In genomic region chr9:95505676-95506437, GRCh38 we compare ENCODE assay signal across 8 cellular contexts. TPM values are rescaled to one million over a fixed set of nuclear protein-coding genes. Genes with fewer than 3 reads are reported as not detected.
A peak's percentile ranks its signal among the peaks of the same experiment; 100 is the strongest.
DNase-seq lines count a peak whose midpoint lies in the region; ATAC-seq and TF ChIP-seq lines count a peak whose summit lies in the region.

No MANE protein-coding gene starts in this region.

- H3K9me3 ChIP-seq in CD8-positive, alpha-beta T cell (ENCODE audit: low read length) = no peaks in the 10 kb centered on the region
- no peaks in the 10 kb centered on the region for H3K9me3 ChIP-seq in naive thymus-derived CD4-positive, alpha-beta T cell (ENCODE audit: control insufficient read depth in 2 of 3, low read length in 3 of 3)
- H3K9me3 ChIP-seq in uterus = no peaks in the 10 kb centered on the region

- H3K36me3 Mint-ChIP-seq in CD8-positive, alpha-beta T cell = peaks cover 9% of the 10 kb centered on the region
- peaks cover 0 to 4% (median 0%) of the 10 kb centered on the region in 5 donors for H3K36me3 Mint-ChIP-seq in naive thymus-derived CD4-positive, alpha-beta T cell

- TF ChIP-seq CTCF in CD8-positive, alpha-beta T cell (IDR thresholded peaks at IDR 0.05) = no peak
- TF ChIP-seq CTCF in uterus (IDR thresholded peaks at IDR 0.05) = peak in 2 of 4 experiments; percentile 10 to 11

- peak overlapping the region; percentile 99 for H3K4me3 ChIP-seq in CD8-positive, alpha-beta T cell (ENCODE audit: low read depth, low read length)
- peak overlapping the region; percentile 95 for H3K4me3 ChIP-seq in naive thymus-derived CD4-positive, alpha-beta T cell (ENCODE audit: low read length)
- peak overlapping the region; percentile 88 to 89 for H3K4me3 ChIP-seq in uterus

- no peaks in the 10 kb centered on the region for H3K27me3 ChIP-seq in CD8-positive, alpha-beta T cell (ENCODE audit: insufficient read depth, low read length)
- H3K27me3 ChIP-seq in naive thymus-derived CD4-positive, alpha-beta T cell (ENCODE audit: control insufficient read depth in 2 of 2, insufficient read depth in 2 of 2, low read length in 2 of 2) = no peaks in the 10 kb centered on the region
- H3K27me3 ChIP-seq in uterus = no peaks in the 10 kb centered on the region

- no peaks in the 10 kb centered on the region for H3K9me3 Mint-ChIP-seq in CD8-positive, alpha-beta T cell
- peaks cover 0 to 8% (median 0%) of the 10 kb centered on the region in 11 donors for H3K9me3 Mint-ChIP-seq in naive thymus-derived CD4-positive, alpha-beta T cell

- peak in 5 of 7 experiments; percentile 15 to 65 (median 37) for DNase-seq in CD8-positive, alpha-beta T cell
- DNase-seq in NCI-H128 (lab: John Stamatoyannopoulos, UW; ENCODE audit: unreplicated experiment) (peak; percentile 40), activated T-cell treated with anti-CD3 and anti-CD28 coated beads for 48 hours (ENCODE audit: low read depth) (peak; percentile 41), fibroblast of gingiva (ENCODE audit: low read depth) (peak; percentile 33), uterus (peak; percentile 67 to 71)
- DNase-seq in naive thymus-derived CD4-positive, alpha-beta T cell = peak in 2 of 9 donors; percentile 12 to 38

- POLR2A ChIA-PET in CD8-positive, alpha-beta T cell (lab: Charles Lee) = interaction anchor here (1.4 to 2.2 kb wide), 5 partner anchors 8 to 370 kb away, joined by 4 to 16 read pairs (median 8); partner anchors contain the start of gene ERCC6L2
- POLR2A ChIA-PET in naive thymus-derived CD4-positive, alpha-beta T cell (lab: Charles Lee) = interaction anchor here (0.6 to 2.9 kb wide), 6 partner anchors 8 to 370 kb away, joined by 3 to 13 read pairs (median 6); partner anchors contain the start of gene ERCC6L2

- peak overlapping the region; percentile 90 for H3K27ac Mint-ChIP-seq in CD8-positive, alpha-beta T cell
- H3K27ac Mint-ChIP-seq in naive thymus-derived CD4-positive, alpha-beta T cell = peak overlapping the region; percentile 53 to 92 (median 78)

- ATAC-seq in CD8-positive, alpha-beta T cell = no peak
- ATAC-seq in GM19455 (IDR thresholded peaks at IDR 0.05; ENCODE audit: unreplicated experiment) = peak; percentile 20
- ATAC-seq in naive thymus-derived CD4-positive, alpha-beta T cell = no peak
- ATAC-seq in HG03457 (IDR thresholded peaks at IDR 0.05; ENCODE audit: unreplicated experiment) = no peak

- peak overlapping the region; percentile 77 for H3K27ac ChIP-seq in CD8-positive, alpha-beta T cell (ENCODE audit: low read depth, low read length)
- H3K27ac ChIP-seq in naive thymus-derived CD4-positive, alpha-beta T cell (ENCODE audit: low read depth, low read length) = peak overlapping the region; percentile 54
- peak overlapping the region; percentile 93 to 95 for H3K27ac ChIP-seq in uterus

- H3K4me1 ChIP-seq in CD8-positive, alpha-beta T cell (ENCODE audit: insufficient read depth, low read length) = peaks cover 40% of the 10 kb centered on the region
- H3K4me1 ChIP-seq in naive thymus-derived CD4-positive, alpha-beta T cell (ENCODE audit: control insufficient read depth in 2 of 2, insufficient read depth in 2 of 2, low read length in 2 of 2) = peaks cover 7 to 16% of the 10 kb centered on the region in 2 donors
- H3K4me1 ChIP-seq in uterus = no peaks in the 10 kb centered on the region

- peak in 1 of 2 donors; percentile 35 for TF ChIP-seq POLR2A in uterus (IDR thresholded peaks at IDR 0.05)

- peak overlapping the region; percentile 97 for H3K4me3 Mint-ChIP-seq in CD8-positive, alpha-beta T cell
- peak overlapping the region; percentile 89 to 100 (median 96) for H3K4me3 Mint-ChIP-seq in naive thymus-derived CD4-positive, alpha-beta T cell

- peaks cover 22% of the 10 kb centered on the region for H3K27me3 Mint-ChIP-seq in CD8-positive, alpha-beta T cell (ENCODE audit: low read depth)
- H3K27me3 Mint-ChIP-seq in naive thymus-derived CD4-positive, alpha-beta T cell = peaks cover 0 to 76% (median 3%) of the 10 kb centered on the region in 5 donors

- H3K36me3 ChIP-seq in CD8-positive, alpha-beta T cell (ENCODE audit: insufficient read depth, low read length) = no peaks in the 10 kb centered on the region
- H3K36me3 ChIP-seq in naive thymus-derived CD4-positive, alpha-beta T cell (ENCODE audit: control insufficient read depth in 2 of 3, insufficient read depth in 3 of 3, low read length in 3 of 3) = no peaks in the 10 kb centered on the region
- no peaks in the 10 kb centered on the region for H3K36me3 ChIP-seq in uterus

- CTCF ChIA-PET in CD8-positive, alpha-beta T cell (lab: Charles Lee) = interaction anchor here (1.3 to 2.6 kb wide), 2 partner anchors 8 to 11 kb away, joined by 3 to 7 read pairs; no protein-coding TSS in a partner anchor
- CTCF ChIA-PET in naive thymus-derived CD4-positive, alpha-beta T cell (lab: Charles Lee) = interaction anchor here (0.7 kb wide), 1 partner anchor 711 kb away, joined by 3 read pairs; no protein-coding TSS in a partner anchor

- intact Hi-C loops in CD8-positive, alpha-beta T cell (cut with DNase I, micrococcal nuclease) = loop anchor here (1.0 to 5.0 kb wide), 5 partner anchors 11 to 711 kb away; partner anchors contain the start of gene FANCC (in 1 of the 2)
- intact Hi-C loops in naive thymus-derived CD4-positive, alpha-beta T cell (cut with micrococcal nuclease) = loop anchor here (1.0 to 10.0 kb wide), 10 partner anchors 10 to 1939 kb away; partner anchors contain the start of genes PTCH1 (in 1 of the 2) and ZNF367 (in 1 of the 2)
- intact Hi-C loops in uterus (cut with DNase I; ENCODE audit: low total_unique reads) = no loop called here

- peaks cover 60% of the 10 kb centered on the region for H3K4me1 Mint-ChIP-seq in CD8-positive, alpha-beta T cell (ENCODE audit: low read depth)
- peaks cover 31 to 60% (median 56%) of the 10 kb centered on the region in 7 donors for H3K4me1 Mint-ChIP-seq in naive thymus-derived CD4-positive, alpha-beta T cell

RNA-seq across cellular contexts. Expression of gene PTCH1, which starts 10.9 kb away (rescaled TPM):
- 10 to 100 TPM; 11.8 to 13.7 TPM for total RNA-seq in CD8-positive, alpha-beta T cell
- total RNA-seq in naive thymus-derived CD4-positive, alpha-beta T cell = 10 to 100 TPM in 4 of 5 experiments, 1 to 10 TPM in 1; 5.7 to 28.9 (median 23.5) TPM
- 10 to 100 TPM in 1 of 2 donors, 1 to 10 TPM in 1; 9.7 to 10.2 TPM for polyA plus RNA-seq in naive thymus-derived CD4-positive, alpha-beta T cell
- 10 to 100 TPM in 2 of 4 donors, 1 to 10 TPM in 2; 7.4 to 24.6 (median 10.8) TPM for total RNA-seq in uterus
